In genomic region chr9:112570731-112571167, GRCh38 we compare ENCODE assay signal across 1 cellular context.
TF ChIP-seq lines count a peak whose summit lies in the region.

No MANE protein-coding gene starts in this region.

TF ChIP-seq in K562, 482 proteins besides CTCF, POLR2A, EP300 and RAD21 (continued from another document):
- TF ChIP-seq, protein P1, sequence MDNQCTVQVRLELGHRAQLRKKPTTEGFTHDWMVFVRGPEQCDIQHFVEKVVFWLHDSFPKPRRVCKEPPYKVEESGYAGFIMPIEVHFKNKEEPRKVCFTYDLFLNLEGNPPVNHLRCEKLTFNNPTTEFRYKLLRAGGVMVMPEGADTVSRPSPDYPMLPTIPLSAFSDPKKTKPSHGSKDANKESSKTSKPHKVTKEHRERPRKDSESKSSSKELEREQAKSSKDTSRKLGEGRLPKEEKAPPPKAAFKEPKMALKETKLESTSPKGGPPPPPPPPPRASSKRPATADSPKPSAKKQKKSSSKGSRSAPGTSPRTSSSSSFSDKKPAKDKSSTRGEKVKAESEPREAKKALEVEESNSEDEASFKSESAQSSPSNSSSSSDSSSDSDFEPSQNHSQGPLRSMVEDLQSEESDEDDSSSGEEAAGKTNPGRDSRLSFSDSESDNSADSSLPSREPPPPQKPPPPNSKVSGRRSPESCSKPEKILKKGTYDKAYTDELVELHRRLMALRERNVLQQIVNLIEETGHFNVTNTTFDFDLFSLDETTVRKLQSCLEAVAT (IDR thresholded peaks at IDR 0.05) = no peak
- TF ChIP-seq ZFPM2 (CRISPR knock-in tag; IDR thresholded peaks at IDR 0.05) = no peak
